Comparison of ENCODE assay signal across 9 cellular contexts in genomic region chr20:45469336-45470261, GRCh38. TPM values are rescaled to one million over a fixed set of nuclear protein-coding genes. Genes with fewer than 3 reads are reported as not detected.
A peak's percentile ranks its signal among the peaks of the same experiment; 100 is the strongest.
DNase-seq lines count a peak whose midpoint lies in the region; ATAC-seq, FAIRE-seq and TF ChIP-seq lines count a peak whose summit lies in the region.
"Had no signal": no experiment of that assay in that cellular context is flagged by ENCODE, and none has a peak within 500 bp of the region (broad histone marks: within the 10 kb centered on the region; RNA-seq: fewer than 3 reads in every experiment).

Gene WFDC2 (plus strand): TSS chr20:45469753. CDS start chr20:45469782, 29 bp downstream.

- H3K27me3 Mint-ChIP-seq in nephron progenitor cell (ENCODE audit: low read depth, poor library complexity): peaks cover 42% of the 10 kb centered on the region

- peaks cover 9% of the 10 kb centered on the region for H3K9me3 Mint-ChIP-seq in nephron progenitor cell

- H3K27ac Mint-ChIP-seq in nephron progenitor cell: peak within 1 kb of the TSS; percentile 39

- peak; percentile 60 for ATAC-seq in esophagus mucosa

- H3K4me3 Mint-ChIP-seq in nephron progenitor cell: peak within 1 kb of the TSS; percentile 82

- no peak for FAIRE-seq in GM19239 (lab: Jason Lieb, UNC)

- H3K4me1 Mint-ChIP-seq in nephron progenitor cell: peaks cover 23% of the 10 kb centered on the region

- DNase-seq in NCI-H2029 (lab: John Stamatoyannopoulos, UW): peak; percentile 76
- no peak for DNase-seq in NCI-H2029 treated with DMSO at 0.1 percent for 48 hours (lab: John Stamatoyannopoulos, UW)
- peak; percentile 53 for DNase-seq in NCI-H774 (lab: John Stamatoyannopoulos, UW)
- peak; percentile 68 for DNase-seq in nephron progenitor cell
- no peak for DNase-seq in GM19239 (ENCODE audit: insufficient read length, low spot score)
- DNase-seq in effector CD8-positive, alpha-beta T cell (lab: John Stamatoyannopoulos, UW): no peak
- DNase-seq in stimulated activated naive CD4-positive, alpha-beta T cell (lab: John Stamatoyannopoulos, UW): no peak
- DNase-seq: CD4-positive, CD25-positive, alpha-beta regulatory T cell had no signal

- H3K36me3 Mint-ChIP-seq in nephron progenitor cell (ENCODE audit: low read depth): peaks cover 10% of the 10 kb centered on the region
- H3K36me3 Mint-ChIP-seq: CD4-positive, CD25-positive, alpha-beta regulatory T cell had no signal

- TF ChIP-seq CTCF in nephron progenitor cell (IDR thresholded peaks at IDR 0.05): no peak

RNA-seq across cellular contexts. Expression of gene WFDC2, which starts in this region (rescaled TPM):
- 37.9 TPM for total RNA-seq in esophagus mucosa
- total RNA-seq: CD4-positive, CD25-positive, alpha-beta regulatory T cell had no signal

Comparison
In these comparisons a context has a peak if more than half of its experiments do, and no peak if none do; other contexts are left out.
1. DNase-seq: peak in NCI-H2029 (single experiment), NCI-H774 (single experiment) and nephron progenitor cell (single experiment); none in NCI-H2029 treated with DMSO at 0.1 percent for 48 hours (single experiment), GM19239 (single experiment), effector CD8-positive, alpha-beta T cell (single experiment) and stimulated activated naive CD4-positive, alpha-beta T cell (0 of 6).